Comparison of ENCODE assay signal across 8 cellular contexts in genomic region chr3:114519415-114519814, GRCh38.
DNase-seq lines count a peak whose midpoint lies in the region; ATAC-seq and TF ChIP-seq lines count a peak whose summit lies in the region.

No MANE protein-coding gene starts in this region.

- H3K36me3 ChIP-seq in heart left ventricle, result no peaks in the 10 kb centered on the region
- no peaks in the 10 kb centered on the region for H3K36me3 ChIP-seq in suprapubic skin
- H3K36me3 ChIP-seq in esophagus muscularis mucosa, result no peaks in the 10 kb centered on the region

- peak; percentile 76 for ATAC-seq in GM21447 (IDR thresholded peaks at IDR 0.05; ENCODE audit: unreplicated experiment)
- peak; percentile 57 to 84 (median 82) for ATAC-seq in heart left ventricle
- ATAC-seq in GM21360 (IDR thresholded peaks at IDR 0.05; ENCODE audit: unreplicated experiment), result no peak

- no peaks in the 10 kb centered on the region for H3K27me3 ChIP-seq in heart left ventricle
- H3K27me3 ChIP-seq in suprapubic skin, result no peaks in the 10 kb centered on the region
- no peaks in the 10 kb centered on the region for H3K27me3 ChIP-seq in esophagus muscularis mucosa

- H3K4me3 ChIP-seq in heart left ventricle (no peak overlapping the region), suprapubic skin (no peak overlapping the region), esophagus muscularis mucosa (no peak overlapping the region)

- intact Hi-C loops in heart left ventricle (cut with DNase I), result loop anchor here in 1 of 10 donors (2.0 kb wide), 1 partner anchor 65 kb away; no protein-coding TSS in a partner anchor
- intact Hi-C loops in esophagus muscularis mucosa (cut with DNase I), result no loop called here

- TF ChIP-seq POLR2A in heart left ventricle (IDR thresholded peaks at IDR 0.05) (no peak), suprapubic skin (IDR thresholded peaks at IDR 0.05) (no peak), esophagus muscularis mucosa (IDR thresholded peaks at IDR 0.05; ENCODE audit: low read depth) (no peak)

- DNase-seq in COLO829 (ENCODE audit: low spot score) (peak; percentile 6), NCI-H69 (lab: John Stamatoyannopoulos, UW) (peak; percentile 4), heart left ventricle (peak in 2 of 5 donors; percentile 16 to 33), suprapubic skin (ENCODE audit: low spot score in 2 of 2) (no peak), NCI-H1930 (lab: John Stamatoyannopoulos, UW) (no peak), esophagus muscularis mucosa (ENCODE audit: extremely low spot score) (no peak)

- H3K4me1 ChIP-seq in heart left ventricle, result peaks cover 0 to 45% (median 22%) of the 10 kb centered on the region in 12 donors
- peaks cover 14% of the 10 kb centered on the region for H3K4me1 ChIP-seq in suprapubic skin
- H3K4me1 ChIP-seq in esophagus muscularis mucosa, result peaks cover 16 to 26% (median 21%) of the 10 kb centered on the region in 4 donors

- H3K9me3 ChIP-seq in heart left ventricle (no peaks in the 10 kb centered on the region), suprapubic skin (no peaks in the 10 kb centered on the region), esophagus muscularis mucosa (no peaks in the 10 kb centered on the region)

- no peak for TF ChIP-seq EP300 in suprapubic skin (IDR thresholded peaks at IDR 0.05)
- TF ChIP-seq EP300 in esophagus muscularis mucosa (IDR thresholded peaks at IDR 0.05), result no peak

- TF ChIP-seq CTCF in heart left ventricle (IDR thresholded peaks at IDR 0.05) (no peak), suprapubic skin (IDR thresholded peaks at IDR 0.05) (no peak), esophagus muscularis mucosa (IDR thresholded peaks at IDR 0.05) (no peak)

- 23 to 34% (median 26%) methylated on average over 3 of the region's 3 CpGs for WGBS in heart left ventricle, 4 donors
- WGBS in suprapubic skin, result 20% methylated on average over 3 of the region's 3 CpGs
- WGBS in esophagus muscularis mucosa, result 29% methylated on average over 3 of the region's 3 CpGs

- H3K27ac ChIP-seq in heart left ventricle, result peak overlapping the region in 2 of 12 donors; percentile 2 to 16
- H3K27ac ChIP-seq in suprapubic skin, result peak overlapping the region; percentile 21
- H3K27ac ChIP-seq in esophagus muscularis mucosa (replicated peaks in 1 of 4), result no peak overlapping the region

Comparison
In these comparisons a context has a peak if more than half of its experiments do, and no peak if none do; other contexts are left out.
1. DNase-seq: peak in COLO829 (single experiment) and NCI-H69 (single experiment); none in suprapubic skin (0 of 2), NCI-H1930 (0 of 2) and esophagus muscularis mucosa (single experiment).